ENCODE assay signal across 13 cellular contexts in genomic region chr21:36640260-36641244, GRCh38. TPM values are rescaled to one million over a fixed set of nuclear protein-coding genes. Genes with fewer than 3 reads are reported as not detected.
DNase-seq lines count a peak whose midpoint lies in the region; ATAC-seq, FAIRE-seq and TF ChIP-seq lines count a peak whose summit lies in the region.
"Had no signal": no experiment of that assay in that cellular context is flagged by ENCODE, and none has a peak within 500 bp of the region (broad histone marks: within the 10 kb centered on the region; RNA-seq: fewer than 3 reads in every experiment).

No MANE protein-coding gene starts in this region.

- H3K27ac Mint-ChIP-seq in Calu3 (ENCODE audit: unreplicated experiment) (peak overlapping the region; percentile 7), HFFc6 (no peak overlapping the region)
- H3K27ac Mint-ChIP-seq: activated CD4-positive, alpha-beta T cell treated with anti-CD3 and anti-CD28 coated beads for 36 hours; activated naive CD8-positive, alpha-beta T cell treated with anti-CD3 and anti-CD28 coated beads, Interleukin-2, amount 10 ng/mL, durations not matched to agents 7 days and 5 days; CD14-positive monocyte; progenitor cell of endocrine pancreas had no signal

- H3K9ac ChIP-seq in K562 (ENCODE audit: insufficient read depth in 1 of 2, low read depth in 2 of 2, low read length in 2 of 2), result no peak overlapping the region

- H3K9me3 Mint-ChIP-seq in Calu3 (ENCODE audit: low read depth, unreplicated experiment) (peaks cover 4% of the 10 kb centered on the region), HFFc6 (peaks cover 18% of the 10 kb centered on the region)

- no peak for FAIRE-seq in K562 (lab: Jason Lieb, UNC)

- no peak overlapping the region for H2AFZ ChIP-seq in K562 (ENCODE audit: low read depth, low read length)

- no peak overlapping the region for H3K4me3 ChIP-seq in K562

- H3K27ac ChIP-seq in K562 (ENCODE audit: extremely low read depth, low read depth, low read length), result no peak overlapping the region
- no peak overlapping the region for H3K27ac ChIP-seq in caudate nucleus (ENCODE audit: low read depth, low read length)

- TF ChIP-seq POLR2A in K562 (conservative IDR thresholded peaks at IDR 0.05), result no peak

- no peak for ATAC-seq in K562
- ATAC-seq: activated CD4-positive, alpha-beta T cell treated with anti-CD3 and anti-CD28 coated beads for 36 hours had no signal

- no peak overlapping the region for H3K4me2 ChIP-seq in K562 (ENCODE audit: insufficient read depth, low read length)

- BruUV-seq in Calu3 (replicated peaks; lab: Mats Ljungman, UMichigan) (no TSS peak), K562 (replicated peaks; lab: Mats Ljungman, UMichigan) (no TSS peak)

- WGBS in K562 (ENCODE audit: insufficient coverage, low coverage, missing lambda C conversion rate), result under 1% methylated on average over 20 of the region's 20 CpGs

- CTCF ChIA-PET in Calu3 (lab: Charles Lee), result interaction anchor here (1.3 kb wide), 1 partner anchor 10 kb away, joined by 3 read pairs; no protein-coding TSS in a partner anchor
- CTCF ChIA-PET in HEK293T (lab: Yijun Ruan, JAX), result interaction anchor here (0.7 to 2.5 kb wide), 3 partner anchors 10 to 277 kb away, joined by 3 to 16 read pairs (median 14); no protein-coding TSS in a partner anchor
- CTCF ChIA-PET in K562 (lab: Yijun Ruan, JAX; ENCODE audit: low intra/inter-chr PET ratio), result interaction anchor here (0.6 kb wide), 1 partner anchor 47 kb away, joined by 3 read pairs; no protein-coding TSS in a partner anchor

- no peaks in the 10 kb centered on the region for H3K36me3 ChIP-seq in K562 (ENCODE audit: control insufficient read depth, insufficient read depth, low read length)

- no peaks in the 10 kb centered on the region for H3K9me3 ChIP-seq in K562 (replicated peaks; ENCODE audit: control insufficient read depth, insufficient read depth, low read depth, low read length)

- intact Hi-C loops in Calu3 (cut with micrococcal nuclease; ENCODE audit: unreplicated experiment) (no loop called here), K562 (cut with micrococcal nuclease) (no loop called here)

- no peaks in the 10 kb centered on the region for H4K20me1 ChIP-seq in K562 (replicated peaks; ENCODE audit: control insufficient read depth, insufficient read depth, low read length)

- H3K27me3 Mint-ChIP-seq in Calu3 (ENCODE audit: unreplicated experiment), result no peaks in the 10 kb centered on the region
- H3K27me3 Mint-ChIP-seq in HFFc6 (ENCODE audit: insufficient read depth), result peaks cover 28% of the 10 kb centered on the region

- H3K36me3 Mint-ChIP-seq in Calu3 (ENCODE audit: insufficient read depth, unreplicated experiment) (peaks cover 6% of the 10 kb centered on the region), HFFc6 (ENCODE audit: low read depth) (peaks cover 5% of the 10 kb centered on the region; the same call in 1 of the 2 replicates)
- H3K36me3 Mint-ChIP-seq: activated naive CD8-positive, alpha-beta T cell treated with anti-CD3 and anti-CD28 coated beads, Interleukin-2, amount 10 ng/mL, durations not matched to agents 7 days and 5 days; CD14-positive monocyte had no signal

- no peak for TF ChIP-seq EP300 in K562 (IDR thresholded peaks at IDR 0.05; ENCODE audit: low read length)

- POLR2A ChIA-PET in HEK293T (lab: Yijun Ruan, JAX) (no interaction called here), K562 (lab: Yijun Ruan, JAX) (interaction anchor here (0.9 to 1.8 kb wide), 2 partner anchors 10 to 11 kb away, joined by 3 to 4 read pairs; no protein-coding TSS in a partner anchor)

- H3K27me3 ChIP-seq in K562 (ENCODE audit: control insufficient read depth in 2 of 2, insufficient read depth in 2 of 2, low read length in 2 of 2), result peaks cover 14 to 20% of the 10 kb centered on the region in 2 experiments

- H3K4me1 Mint-ChIP-seq in Calu3 (ENCODE audit: low read depth, unreplicated experiment) (peaks cover 23% of the 10 kb centered on the region), HFFc6 (ENCODE audit: low read depth) (peaks cover 10% of the 10 kb centered on the region)

- in situ Hi-C loops in K562 (cut with MboI), result no loop called here

- H3K4me1 ChIP-seq in K562 (replicated peaks in 1 of 2; ENCODE audit: control insufficient read depth in 2 of 2, insufficient read depth in 2 of 2, low read length in 2 of 2), result no peaks in the 10 kb centered on the region

- no peaks in the 10 kb centered on the region for H3K9me1 ChIP-seq in K562 (ENCODE audit: control insufficient read depth, insufficient read depth, low read length)

- TF ChIP-seq RAD21 in K562 (CRISPR knock-in tag; conservative IDR thresholded peaks at IDR 0.05 in 1 of 2, IDR thresholded peaks at IDR 0.05 in 1 of 2), result no peak

- no peak for DNase-seq in Calu3
- peak; percentile 31 for DNase-seq in HEK293T (ENCODE audit: extremely low spot score)
- DNase-seq in K562 (ENCODE audit: extremely low read depth in 1 of 4, low spot score in 3 of 4), result no peak
- peak; percentile 77 for DNase-seq in mesenteric fat pad (ENCODE audit: low spot score)
- no peak for DNase-seq in caudate nucleus (lab: John Stamatoyannopoulos, UW)
- DNase-seq in amygdala (lab: John Stamatoyannopoulos, UW), result no peak
- no peak for DNase-seq in HFFc6
- DNase-seq: activated CD4-positive, alpha-beta T cell treated with anti-CD3 and anti-CD28 coated beads for 36 hours; activated naive CD8-positive, alpha-beta T cell treated with anti-CD3 and anti-CD28 coated beads, Interleukin-2, amount 10 ng/mL, durations not matched to agents 7 days and 5 days; kidney glomerular epithelial cell; NCI-H524 treated with DMSO at 0.1 percent for 48 hours had no signal

- H3K4me3 Mint-ChIP-seq in Calu3 (ENCODE audit: low read depth, unreplicated experiment) (no peak overlapping the region), HFFc6 (no peak overlapping the region)
- H3K4me3 Mint-ChIP-seq: activated CD4-positive, alpha-beta T cell treated with anti-CD3 and anti-CD28 coated beads for 36 hours; activated naive CD8-positive, alpha-beta T cell treated with anti-CD3 and anti-CD28 coated beads, Interleukin-2, amount 10 ng/mL, durations not matched to agents 7 days and 5 days; CD14-positive monocyte had no signal

- H3K79me2 ChIP-seq in K562 (ENCODE audit: control insufficient read depth, insufficient read depth, low read length), result no peaks in the 10 kb centered on the region

- TF ChIP-seq CTCF in Calu3 (IDR thresholded peaks at IDR 0.05; ENCODE audit: unreplicated experiment), result no peak
- TF ChIP-seq CTCF in K562 (IDR thresholded peaks at IDR 0.05 in 2 of 3, conservative IDR thresholded peaks at IDR 0.05 in 1 of 3; ENCODE audit: insufficient read depth in 2 of 3, low read depth in 1 of 3, low read length in 3 of 3), result no peak
- no peak for TF ChIP-seq CTCF in HFFc6 (IDR thresholded peaks at IDR 0.05)

TF ChIP-seq in HEK293T, 16 proteins besides CTCF, POLR2A, EP300 and RAD21 (continues in another document):
- TF ChIP-seq TARDBP (IDR thresholded peaks at IDR 0.05) (no peak), SP1 (IDR thresholded peaks at IDR 0.05) (no peak), ELF4 (IDR thresholded peaks at IDR 0.05) (no peak), LEF1 (IDR thresholded peaks at IDR 0.05; ENCODE audit: borderline replicate concordance) (no peak), PKNOX1 (IDR thresholded peaks at IDR 0.05) (no peak), FOXM1 (IDR thresholded peaks at IDR 0.05; ENCODE audit: borderline replicate concordance) (no peak)

TF ChIP-seq in K562, 482 proteins besides CTCF, POLR2A, EP300 and RAD21 (continues in another document):
- TF ChIP-seq FOXA3 (CRISPR knock-in tag; conservative IDR thresholded peaks at IDR 0.05 in 1 of 2, IDR thresholded peaks at IDR 0.05 in 1 of 2), result peak in 1 of 2 experiments; percentile 68; a peak in 2 of 4 replicates
- TF ChIP-seq MEIS2 (IDR thresholded peaks at IDR 0.05; ENCODE audit: partially characterized antibody), result peak; percentile 32
- TF ChIP-seq ZC3H4 (CRISPR knock-in tag; IDR thresholded peaks at IDR 0.05; ENCODE audit: borderline replicate concordance), result no peak
- TF ChIP-seq ZNF384 (IDR thresholded peaks at IDR 0.05; ENCODE audit: low read depth, low read length), result no peak
- no peak for TF ChIP-seq CEBPG (CRISPR knock-in tag; IDR thresholded peaks at IDR 0.05)
- TF ChIP-seq CEBPG (tag; conservative IDR thresholded peaks at IDR 0.05 in 1 of 2, IDR thresholded peaks at IDR 0.05 in 1 of 2), result peak in 1 of 2 experiments; percentile 22; a peak in 1 of 4 replicates

RNA-seq across cellular contexts. Expression of gene SIM2, which starts 58.4 kb away (rescaled TPM):
- total RNA-seq in Calu3 (2022) (15.1 and 15.4 TPM in 2 replicates), K562 (2014; rRNA removed) (not detected in 2 replicates), K562 (2014; rRNA removed; fragmentation: Illumina TruSeq; extraction: Trizol) (not detected in 2 replicates), K562 (2015; rRNA removed; fragmentation: Illumina TruSeq; extraction: Trizol) (not detected in 2 replicates), K562 (2021) (0.11 TPM in 2 replicates), mesenteric fat pad (not detected)
- total RNA-seq in K562 (2011; cell fraction: chromatin; rRNA removed; ENCODE audit: low replicate concordance), result not detected in 2 replicates
- not detected in 2 replicates for total RNA-seq in K562 (2011; cell fraction: nucleolus; rRNA removed)
- not detected in 2 replicates for total RNA-seq in K562 (2011; cell fraction: nucleoplasm; rRNA removed)
- polyA plus RNA-seq in K562 (2011; rRNA removed) (not detected in 2 replicates), K562 (2014; fragmentation: Illumina TruSeq; extraction: Trizol) (not detected in 2 replicates), K562 (2014; fragmentation: Nextera tagmentation; extraction: Ambion mirVana) (under 1 TPM; 0.07 to 0.08 TPM), K562 (2014; rRNA removed) (not detected in 2 replicates)
- not detected in 2 replicates for polyA plus RNA-seq in K562 (2011; cell fraction: cytosol; rRNA removed)
- polyA plus RNA-seq in K562 (2011; cell fraction: nucleus; rRNA removed), result not detected in 2 replicates
- polyA plus RNA-seq in K562 (2012), result 0.14 and 0.35 TPM in 2 replicates
- not detected in 2 replicates for polyA minus RNA-seq in K562 (2011; rRNA and poly(A)+ RNA removed)
- not detected in 2 replicates for polyA minus RNA-seq in K562 (2011; cell fraction: cytosol; rRNA and poly(A)+ RNA removed)
- polyA minus RNA-seq in K562 (2011; cell fraction: nucleus; rRNA and poly(A)+ RNA removed), result not detected in 2 replicates
- total RNA-seq in HFFc6 (2021; fragmentation: NEBNext Ultra II Directional; extraction: Animal tissue kit (Norgen Biotek cat#: 25700)), result not detected
- total RNA-seq: activated naive CD8-positive, alpha-beta T cell treated with anti-CD3 and anti-CD28 coated beads, Interleukin-2, amount 10 ng/mL, durations not matched to agents 7 days and 5 days had no signal
- polyA plus RNA-seq: CD14-positive monocyte had no signal

Comparison
In these comparisons a context has a peak if more than half of its experiments do, and no peak if none do; other contexts are left out.
1. DNase-seq: peak in HEK293T (single experiment) and mesenteric fat pad (single experiment); none in Calu3 (single experiment), K562 (0 of 4), caudate nucleus (0 of 61), amygdala (0 of 56) and HFFc6 (single experiment).
2. RNA of gene SIM2, which starts 58.4 kb away (total RNA-seq): 15.1 to 15.4 TPM in Calu3; 0.11 TPM in K562, not detected in mesenteric fat pad (single experiment) and not detected in HFFc6; every median in the first group is over 10 times any median in the second.